8 cellular contexts compared by ENCODE assay signal in genomic region chr17:49191917-49192741, GRCh38. TPM values are rescaled to one million over a fixed set of nuclear protein-coding genes. Genes with fewer than 3 reads are reported as not detected.
DNase-seq lines count a peak whose midpoint lies in the region; ATAC-seq lines count a peak whose summit lies in the region.

No MANE protein-coding gene starts in this region.

- peak overlapping the region in 1 of 2 experiments; percentile 96 for H3K14ac ChIP-seq in mesenchymal stem cell (ENCODE audit: low read length in 2 of 2)

- H3K27me3 ChIP-seq in mesenchymal stem cell (ENCODE audit: control insufficient read depth in 1 of 2, insufficient read depth in 1 of 2, low read length in 2 of 2): peaks cover 0 to 4% of the 10 kb centered on the region in 2 experiments

- under 1% methylated on average over 53 of the region's 53 CpGs for WGBS in mesenchymal stem cell

- H2AFZ ChIP-seq in mesenchymal stem cell (ENCODE audit: low read depth, low read length): peak overlapping the region; percentile 98

- H4K91ac ChIP-seq in mesenchymal stem cell (ENCODE audit: low read length): peak overlapping the region; percentile 84

- H3K79me1 ChIP-seq in mesenchymal stem cell (replicated peaks; ENCODE audit: low read length, poor library complexity, severe bottlenecking): no peaks in the 10 kb centered on the region

- no peaks in the 10 kb centered on the region for H3K9me3 ChIP-seq in mesenchymal stem cell (ENCODE audit: control insufficient read depth, low read length)

- peaks cover 0 to 8% of the 10 kb centered on the region in 2 donors for H3K27me3 Mint-ChIP-seq in effector memory CD8-positive, alpha-beta T cell

- H2AK5ac ChIP-seq in mesenchymal stem cell (ENCODE audit: low read length, severe bottlenecking): no peak overlapping the region

- no peaks in the 10 kb centered on the region for H3K9me3 Mint-ChIP-seq in effector memory CD8-positive, alpha-beta T cell

- peak overlapping the region; percentile 91 to 97 for H3K4me3 Mint-ChIP-seq in effector memory CD8-positive, alpha-beta T cell

- peak overlapping the region; percentile 85 for H3K9ac ChIP-seq in mesenchymal stem cell (ENCODE audit: low read length)

- peak overlapping the region; percentile 88 to 96 for H3K4ac ChIP-seq in mesenchymal stem cell (ENCODE audit: low read depth in 1 of 2, low read length in 2 of 2)

- ATAC-seq in GM21360 (IDR thresholded peaks at IDR 0.05; ENCODE audit: unreplicated experiment): peak; percentile 43
- peak; percentile 59 for ATAC-seq in effector memory CD8-positive, alpha-beta T cell (replicated peaks)

- peaks cover 9% of the 10 kb centered on the region for H3K4me1 ChIP-seq in mesenchymal stem cell (ENCODE audit: control insufficient read depth, insufficient read depth, low read depth, low read length)

- peak overlapping the region; percentile 98 for H2BK5ac ChIP-seq in mesenchymal stem cell (ENCODE audit: low read depth, low read length, poor library complexity, severe bottlenecking)

- peak overlapping the region; percentile 94 for H4K8ac ChIP-seq in mesenchymal stem cell (ENCODE audit: low read length)

- peak overlapping the region in 1 of 2 experiments; percentile 78 for H3K23ac ChIP-seq in mesenchymal stem cell (ENCODE audit: low read length in 2 of 2)

- H3K4me2 ChIP-seq in mesenchymal stem cell (ENCODE audit: low read length, poor library complexity, severe bottlenecking): peak overlapping the region; percentile 94

- H2BK15ac ChIP-seq in mesenchymal stem cell (ENCODE audit: low read depth, poor library complexity, severe bottlenecking): peak overlapping the region; percentile 100

- H3K36me3 Mint-ChIP-seq in effector memory CD8-positive, alpha-beta T cell (ENCODE audit: insufficient read depth): peaks cover 21% of the 10 kb centered on the region

- no peaks in the 10 kb centered on the region for H3K36me3 ChIP-seq in mesenchymal stem cell (ENCODE audit: control insufficient read depth in 1 of 2, insufficient read depth in 2 of 2, low read depth in 1 of 2, low read length in 2 of 2)

- peak; percentile 78 for DNase-seq in COLO668 (lab: John Stamatoyannopoulos, UW; ENCODE audit: unreplicated experiment)
- DNase-seq in HS-5 (ENCODE audit: low read depth): peak; percentile 80
- DNase-seq in NK-92 (lab: John Stamatoyannopoulos, UW; ENCODE audit: unreplicated experiment): peak; percentile 72
- DNase-seq in activated CD8-positive, alpha-beta memory T cell treated with anti-CD3 and anti-CD28 coated beads for 24 hours: peak; percentile 100
- peak; percentile 92 to 95 (median 93) for DNase-seq in effector memory CD8-positive, alpha-beta T cell
- peak; percentile 88 for DNase-seq in mesenchymal stem cell
- DNase-seq in stimulated activated CD8-positive, alpha-beta memory T cell treated with anti-CD3 and anti-CD28 coated beads, Interleukin-12 subunit alpha, Interleukin-12 subunit beta, amount 100 ng/mL, for 4 hours (ENCODE audit: low read depth): peak; percentile 84

- peaks cover 29 to 47% of the 10 kb centered on the region in 2 donors for H3K4me1 Mint-ChIP-seq in effector memory CD8-positive, alpha-beta T cell (ENCODE audit: low read depth in 2 of 2)

- H2BK12ac ChIP-seq in mesenchymal stem cell (ENCODE audit: low read length in 2 of 2): peak overlapping the region; percentile 89 to 96

- peak overlapping the region; percentile 82 to 83 for H3K4me3 ChIP-seq in mesenchymal stem cell (ENCODE audit: insufficient read depth in 1 of 2, low read depth in 1 of 2, low read length in 2 of 2)

- H2BK120ac ChIP-seq in mesenchymal stem cell (ENCODE audit: low read depth, low read length): peak overlapping the region; percentile 78

- H3K27ac ChIP-seq in mesenchymal stem cell (ENCODE audit: low read length, poor library complexity, severe bottlenecking): peak overlapping the region; percentile 98

- peak overlapping the region; percentile 97 to 98 for H3K18ac ChIP-seq in mesenchymal stem cell (ENCODE audit: low read depth in 1 of 2, low read length in 2 of 2)

- peak overlapping the region; percentile 100 for H3K27ac Mint-ChIP-seq in effector memory CD8-positive, alpha-beta T cell

RNA-seq across cellular contexts. Expression of gene GNGT2, which starts 18.2 kb away (rescaled TPM):
- polyA plus RNA-seq in mesenchymal stem cell (2013, experiment 1 of 2): 0.64 TPM
- 0.75 TPM for polyA plus RNA-seq in mesenchymal stem cell (2013, experiment 2 of 2)

RNA-seq across cellular contexts. Expression of gene ABI3, which starts 18.4 kb away (rescaled TPM):
- polyA plus RNA-seq in mesenchymal stem cell (2013, experiment 1 of 2): 1.5 TPM
- 1.8 TPM for polyA plus RNA-seq in mesenchymal stem cell (2013, experiment 2 of 2)

RNA-seq across cellular contexts. Expression of gene PHOSPHO1, which starts 38.5 kb away (rescaled TPM):
- 0.77 TPM for polyA plus RNA-seq in mesenchymal stem cell (2013, experiment 1 of 2)
- 0.81 TPM for polyA plus RNA-seq in mesenchymal stem cell (2013, experiment 2 of 2)

RNA-seq across cellular contexts. Expression of gene B4GALNT2, which starts 59.6 kb away (rescaled TPM):
- polyA plus RNA-seq in mesenchymal stem cell (2013, experiment 1 of 2): 0.36 TPM
- polyA plus RNA-seq in mesenchymal stem cell (2013, experiment 2 of 2): 0.34 TPM

Comparison
In these comparisons a context has a peak if more than half of its experiments do, and no peak if none do; other contexts are left out.
1. Peak in every context shown above with its lines: DNase-seq, ATAC-seq, H3K4me3 ChIP-seq and H3K27ac ChIP-seq.